ENCODE assay signal across 14 cellular contexts in genomic region chr3:16802382-16802781, GRCh38.
A peak's percentile ranks its signal among the peaks of the same experiment; 100 is the strongest.
DNase-seq lines count a peak whose midpoint lies in the region; ATAC-seq, FAIRE-seq and TF ChIP-seq lines count a peak whose summit lies in the region.
"Had no signal": no experiment of that assay in that cellular context is flagged by ENCODE, and none has a peak within 500 bp of the region (broad histone marks: within the 10 kb centered on the region; RNA-seq: fewer than 3 reads in every experiment).

No MANE protein-coding gene starts in this region.

- peaks cover 17% of the 10 kb centered on the region for H3K4me1 ChIP-seq in CD8-positive, alpha-beta T cell (ENCODE audit: insufficient read depth, low read length)
- H3K4me1 ChIP-seq: right lobe of liver had no signal

- H3K4me3 Mint-ChIP-seq in CD8-positive, alpha-beta T cell = no peak overlapping the region
- H3K4me3 Mint-ChIP-seq in activated B cell treated with CpG ODN at 0.5 μM for 24 hours = peak overlapping the region; percentile 29

- no peak for FAIRE-seq in urothelium cell line (lab: Jason Lieb, UNC)
- FAIRE-seq: endometrium had no signal

- ATAC-seq in CD8-positive, alpha-beta T cell = no peak
- ATAC-seq in GM18909 (IDR thresholded peaks at IDR 0.05; ENCODE audit: poor library complexity, unreplicated experiment) (peak; percentile 72), HG03045 (IDR thresholded peaks at IDR 0.05; ENCODE audit: unreplicated experiment) (peak; percentile 61), activated B cell treated with CpG ODN at 0.5 μM for 24 hours (ENCODE audit: low read depth) (peak; percentile 81), left ventricle myocardium superior (no peak)
- ATAC-seq: HCT116 had no signal

- H3K4me3 ChIP-seq in CD8-positive, alpha-beta T cell (ENCODE audit: low read depth, low read length) = no peak overlapping the region
- H3K4me3 ChIP-seq: right lobe of liver had no signal

- H3K27me3 ChIP-seq in CD8-positive, alpha-beta T cell (ENCODE audit: insufficient read depth, low read length) = no peaks in the 10 kb centered on the region
- H3K27me3 ChIP-seq: right lobe of liver, SJCRH30 had no signal

- H3K27me3 Mint-ChIP-seq in CD8-positive, alpha-beta T cell (ENCODE audit: low read depth) = no peaks in the 10 kb centered on the region
- no peaks in the 10 kb centered on the region for H3K27me3 Mint-ChIP-seq in activated B cell treated with CpG ODN at 0.5 μM for 24 hours

- intact Hi-C loops in CD8-positive, alpha-beta T cell (cut with DNase I, micrococcal nuclease) = no loop called here
- intact Hi-C loops in activated B cell treated with CpG ODN at 0.5 μM for 24 hours (cut with micrococcal nuclease) = loop anchor here (1.0 kb wide), 1 partner anchor 40 kb away; no protein-coding TSS in a partner anchor
- intact Hi-C loops in left ventricle myocardium superior (cut with micrococcal nuclease) = no loop called here

- peaks cover 28% of the 10 kb centered on the region for H3K4me1 Mint-ChIP-seq in CD8-positive, alpha-beta T cell (ENCODE audit: low read depth)
- peaks cover 37% of the 10 kb centered on the region for H3K4me1 Mint-ChIP-seq in activated B cell treated with CpG ODN at 0.5 μM for 24 hours

- POLR2A ChIA-PET in CD8-positive, alpha-beta T cell (lab: Charles Lee) = interaction anchor here (1.0 to 1.8 kb wide), 3 partner anchors 8 to 193 kb away, joined by 3 to 4 read pairs (median 3); no protein-coding TSS in a partner anchor
- POLR2A ChIA-PET in activated B cell treated with CpG ODN at 0.5 μM for 24 hours (lab: Charles Lee) = interaction anchor here (1.1 to 1.3 kb wide), 2 partner anchors 21 to 40 kb away, joined by 3 read pairs; no protein-coding TSS in a partner anchor

- no peaks in the 10 kb centered on the region for H3K36me3 ChIP-seq in CD8-positive, alpha-beta T cell (ENCODE audit: insufficient read depth, low read length)
- H3K36me3 ChIP-seq: right lobe of liver, SJCRH30 had no signal

- no peak for TF ChIP-seq CTCF in CD8-positive, alpha-beta T cell (IDR thresholded peaks at IDR 0.05)
- no peak for TF ChIP-seq CTCF in activated B cell treated with CpG ODN at 0.5 μM for 24 hours (IDR thresholded peaks at IDR 0.05)

- peak overlapping the region; percentile 66 for H3K27ac Mint-ChIP-seq in CD8-positive, alpha-beta T cell
- H3K27ac Mint-ChIP-seq in activated B cell treated with CpG ODN at 0.5 μM for 24 hours = peak overlapping the region; percentile 71

- DNase-seq in CD8-positive, alpha-beta T cell = no peak
- DNase-seq in activated B cell treated with CpG ODN at 0.5 μM for 24 hours = no peak
- DNase-seq in iPS-NIHi11 (ENCODE audit: low spot score) = no peak
- DNase-seq in left ventricle myocardium superior = no peak
- no peak for DNase-seq in urothelium cell line (ENCODE audit: low spot score)
- DNase-seq in NCI-H2107 (lab: John Stamatoyannopoulos, UW) = no peak
- DNase-seq: activated T-cell treated with anti-CD3 and anti-CD28 coated beads, Interleukin-2, amount 50 U/mL, for 48 hours; right lobe of liver; stimulated activated naive CD4-positive, alpha-beta T cell treated with Interleukin-2 at 50 U/mL for 16 hours had no signal

- no peak overlapping the region for H3K27ac ChIP-seq in CD8-positive, alpha-beta T cell (ENCODE audit: low read depth, low read length)
- H3K27ac ChIP-seq: right lobe of liver had no signal

- CTCF ChIA-PET in CD8-positive, alpha-beta T cell (lab: Charles Lee) = interaction anchor here (1.0 kb wide), 2 partner anchors 10 to 244 kb away, joined by 3 read pairs; no protein-coding TSS in a partner anchor
- CTCF ChIA-PET in activated B cell treated with CpG ODN at 0.5 μM for 24 hours (lab: Charles Lee) = interaction anchor here (1.4 kb wide), 1 partner anchor 82 kb away, joined by 6 read pairs; the partner anchor contains the start of gene PLCL2

- no peaks in the 10 kb centered on the region for H3K9me3 ChIP-seq in CD8-positive, alpha-beta T cell (ENCODE audit: low read length)
- H3K9me3 ChIP-seq: right lobe of liver, SJCRH30 had no signal

- H3K9me3 Mint-ChIP-seq in CD8-positive, alpha-beta T cell = no peaks in the 10 kb centered on the region
- H3K9me3 Mint-ChIP-seq in activated B cell treated with CpG ODN at 0.5 μM for 24 hours = no peaks in the 10 kb centered on the region

- H3K36me3 Mint-ChIP-seq in CD8-positive, alpha-beta T cell = no peaks in the 10 kb centered on the region
- H3K36me3 Mint-ChIP-seq in activated B cell treated with CpG ODN at 0.5 μM for 24 hours (ENCODE audit: low read depth) = no peaks in the 10 kb centered on the region

Comparison
In these comparisons a context has a peak if more than half of its experiments do, and no peak if none do; other contexts are left out.
1. ATAC-seq: peak in GM18909 (single experiment), HG03045 (single experiment) and activated B cell treated with CpG ODN at 0.5 μM for 24 hours (single experiment); none in CD8-positive, alpha-beta T cell (single experiment) and left ventricle myocardium superior (single experiment).